ENCODE assay signal across 9 cellular contexts in the genomic region with DNA sequence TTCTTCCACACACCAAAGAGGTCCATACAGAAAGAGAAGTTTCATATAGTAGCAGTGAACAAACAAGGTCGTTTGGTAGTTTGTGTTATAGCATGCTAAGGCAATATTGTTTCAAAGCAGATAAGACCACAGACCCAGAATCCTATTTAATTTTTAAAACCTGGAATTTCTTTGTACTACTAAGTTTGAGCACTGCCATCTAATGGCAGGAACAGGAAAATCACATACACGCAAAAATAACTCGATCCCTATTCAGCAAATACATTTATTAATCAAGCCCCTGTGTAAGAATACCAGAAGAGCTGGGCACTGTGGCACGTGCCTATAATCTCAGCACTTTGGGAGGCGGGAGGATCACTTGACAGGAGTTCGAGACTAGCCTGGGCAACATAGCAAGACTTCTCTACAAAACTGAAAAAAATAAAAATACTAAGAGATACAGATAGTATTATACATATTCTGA. TPM values are rescaled to one million over a fixed set of nuclear protein-coding genes. Genes with fewer than 3 reads are reported as not detected.
DNase-seq lines count a peak whose midpoint lies in the region; ATAC-seq and TF ChIP-seq lines count a peak whose summit lies in the region.
"Had no signal": no experiment of that assay in that cellular context is flagged by ENCODE, and none has a peak within 500 bp of the region (broad histone marks: within the 10 kb centered on the region; RNA-seq: fewer than 3 reads in every experiment).

No MANE protein-coding gene starts in this region.

- peaks cover 22% of the 10 kb centered on the region for H3K4me1 ChIP-seq in OCI-LY1 (ENCODE audit: insufficient read depth, low read length, severe bottlenecking)
- H3K4me1 ChIP-seq in psoas muscle, result peaks cover 7% of the 10 kb centered on the region

- H3K27ac ChIP-seq in OCI-LY1 (ENCODE audit: low read depth, low read length, poor library complexity, severe bottlenecking) (no peak overlapping the region), psoas muscle (no peak overlapping the region)

- no peaks in the 10 kb centered on the region for H4K20me1 ChIP-seq in OCI-LY1 (ENCODE audit: insufficient read depth, low read length)

- TF ChIP-seq CTCF in GM13976 (IDR thresholded peaks at IDR 0.05; ENCODE audit: borderline replicate concordance, control extremely low read depth, extremely low read depth, insufficient read depth, missing control alignments) (peak; percentile 51), OCI-LY1 (IDR thresholded peaks at IDR 0.05; ENCODE audit: low read length) (peak; percentile 66; the same call in 1 of the 2 replicates), epithelial cell of esophagus (IDR thresholded peaks at IDR 0.05; ENCODE audit: insufficient read depth, low read depth, low read length, missing control alignments) (peak; percentile 58), psoas muscle (IDR thresholded peaks at IDR 0.05) (peak; percentile 62)

- peaks cover 16% of the 10 kb centered on the region for H3K79me2 ChIP-seq in OCI-LY1 (ENCODE audit: insufficient read depth, low read length)

- DNase-seq in Ammon's horn (ENCODE audit: low spot score) (peak; percentile 57), GM13976 (ENCODE audit: low spot score) (no peak), epithelial cell of esophagus (ENCODE audit: low read depth) (peak; percentile 52), psoas muscle (no peak)

- H2AFZ ChIP-seq in OCI-LY1 (ENCODE audit: low read length), result no peak overlapping the region

- no peak overlapping the region for H3K4me2 ChIP-seq in OCI-LY1 (ENCODE audit: low read length)

- H3K4me3 ChIP-seq in OCI-LY1 (ENCODE audit: low read depth, low read length, poor library complexity, severe bottlenecking) (no peak overlapping the region), epithelial cell of esophagus (ENCODE audit: low read length) (no peak overlapping the region), psoas muscle (no peak overlapping the region)

- ATAC-seq in psoas muscle (no peak), HG03108 (IDR thresholded peaks at IDR 0.05; ENCODE audit: unreplicated experiment) (no peak), GM21367 (IDR thresholded peaks at IDR 0.05; ENCODE audit: unreplicated experiment) (no peak), GM21737 (IDR thresholded peaks at IDR 0.05; ENCODE audit: unreplicated experiment) (no peak)

- intact Hi-C loops in psoas muscle (cut with DNase I), result no loop called here

- in situ Hi-C loops in GM13976 (cut with MboI; ENCODE audit: low sequenced_read_pairs, unreplicated experiment), result no loop called here

- no peaks in the 10 kb centered on the region for H3K27me3 ChIP-seq in OCI-LY1 (ENCODE audit: insufficient read depth, low read length)
- H3K27me3 ChIP-seq in psoas muscle (ENCODE audit: insufficient read depth in 3 of 3, low read length in 2 of 3), result no peaks in the 10 kb centered on the region

- 6 to 14% (median 9%) methylated on average over 6 of the region's 6 CpGs for WGBS in psoas muscle, 3 donors

- no peaks in the 10 kb centered on the region for H3K9me2 ChIP-seq in OCI-LY1 (ENCODE audit: low read depth, low read length)

- H3F3A ChIP-seq in OCI-LY1 (ENCODE audit: insufficient read depth, low read length), result no peaks in the 10 kb centered on the region

- H3K36me3 ChIP-seq in OCI-LY1 (ENCODE audit: insufficient read depth, low read length) (no peaks in the 10 kb centered on the region), psoas muscle (ENCODE audit: insufficient read depth in 1 of 2, low read depth in 1 of 2) (no peaks in the 10 kb centered on the region)

- H3K9me3 ChIP-seq in OCI-LY1 (ENCODE audit: low read length) (no peaks in the 10 kb centered on the region), psoas muscle (no peaks in the 10 kb centered on the region)

- H3K9ac ChIP-seq in OCI-LY1 (ENCODE audit: low read length), result no peak overlapping the region

RNA-seq across cellular contexts. Expression of a gene that starts 2.9 kb away (rescaled TPM):
- total RNA-seq in psoas muscle, result 10 to 100 TPM; 14.3 to 15.0 (median 14.8) TPM
- 10 to 100 TPM; 10.8 to 21.2 (median 19.6) TPM for polyA plus RNA-seq in psoas muscle

RNA-seq across cellular contexts. Expression of a gene that starts 29.9 kb away (rescaled TPM):
- total RNA-seq in psoas muscle, result not detected
- not detected for polyA plus RNA-seq in psoas muscle
- total RNA-seq: glomerular endothelial cell had no signal

Comparison
In these comparisons a context has a peak if more than half of its experiments do, and no peak if none do; other contexts are left out.
1. DNase-seq: peak in Ammon's horn (single experiment) and epithelial cell of esophagus (single experiment); none in GM13976 (single experiment) and psoas muscle (0 of 2).
2. Peak in every context shown above with its lines, with median percentiles within 50 percentile points of each other: CTCF ChIP-seq.